Comparison of ENCODE assay signal across 34 cellular contexts in genomic region chr7:111642373-111642772, GRCh38.
"Had no signal": no experiment of that assay in that cellular context is flagged by ENCODE, and none has a peak within 500 bp of the region (broad histone marks: within the 10 kb centered on the region; RNA-seq: fewer than 3 reads in every experiment).

No MANE protein-coding gene starts in this region.

- H3K27ac Mint-ChIP-seq: activated CD4-positive, alpha-beta memory T cell treated with anti-CD3 and anti-CD28 coated beads for 36 hours; activated CD4-positive, alpha-beta T cell treated with anti-CD3 and anti-CD28 coated beads for 36 hours; activated CD4-positive, alpha-beta T cell treated with anti-CD3 and anti-CD28 coated beads, Interleukin-2, amount 10 ng/mL, durations not matched to agents 24 days and 14 days; activated CD8-positive, alpha-beta memory T cell treated with anti-CD3 and anti-CD28 coated beads, Interleukin-2, amount 10 ng/mL, durations not matched to agents 7 days and 5 days; activated CD8-positive, alpha-beta T cell treated with anti-CD3 and anti-CD28 coated beads, Interleukin-2, amount 10 ng/mL, durations not matched to agents 7 days and 5 days; activated naive CD4-positive, alpha-beta T cell treated with anti-CD3 and anti-CD28 coated beads for 36 hours; activated naive CD4-positive, alpha-beta T cell treated with anti-CD3 and anti-CD28 coated beads, Interleukin-2, amount 50 U/mL, for 24 hours; activated naive CD8-positive, alpha-beta T cell treated with anti-CD3 and anti-CD28 coated beads for 36 hours; activated naive CD8-positive, alpha-beta T cell treated with anti-CD3 and anti-CD28 coated beads, Interleukin-2, amount 50 U/mL, for 24 hours; activated T-helper 1 cell treated with anti-CD3 and anti-CD28 coated beads, Interleukin-12 subunit alpha, Interleukin-12 subunit beta, Interleukin-2, Interleukin-4 antibody, amounts not matched to agents 30 ng/mL and 10 ng/mL and 1 ng/mL, durations not matched to agents 14 hours and 24 hours and 36 hours; activated T-helper 2 cell treated with anti-CD3 and anti-CD28 coated beads, Interferon-gamma antibody, Interleukin-2, Interleukin-4, amounts not matched to agents 10 μg/mL and 5 μg/mL and 100 μg/mL, durations not matched to agents 14 hours and 24 hours and 36 hours; T-helper 17 cell; T-helper 2 cell treated with Interferon-gamma antibody and Interleukin-4, amounts not matched to agents 5 μg/mL and 100 μg/mL, for 36 hours had no signal

- H3K4me3 ChIP-seq: adrenal gland, body of pancreas had no signal

- H3K27ac ChIP-seq: adrenal gland, body of pancreas had no signal

- H3K4me1 Mint-ChIP-seq: activated CD4-positive, alpha-beta T cell treated with anti-CD3 and anti-CD28 coated beads for 36 hours; activated CD4-positive, alpha-beta T cell treated with anti-CD3 and anti-CD28 coated beads, Interleukin-2, amount 10 ng/mL, durations not matched to agents 24 days and 14 days; activated CD8-positive, alpha-beta memory T cell treated with anti-CD3 and anti-CD28 coated beads, Interleukin-2, amount 10 ng/mL, durations not matched to agents 7 days and 5 days; activated naive CD4-positive, alpha-beta T cell treated with anti-CD3 and anti-CD28 coated beads, Interleukin-2, amount 50 U/mL, for 24 hours; activated naive CD8-positive, alpha-beta T cell treated with anti-CD3 and anti-CD28 coated beads for 36 hours; activated naive CD8-positive, alpha-beta T cell treated with anti-CD3 and anti-CD28 coated beads, Interleukin-2, amount 50 U/mL, for 24 hours; T-helper 17 cell had no signal

- H3K27me3 Mint-ChIP-seq: activated CD4-positive, alpha-beta T cell treated with anti-CD3 and anti-CD28 coated beads, Interleukin-2, amount 10 ng/mL, durations not matched to agents 24 days and 14 days; activated CD8-positive, alpha-beta memory T cell treated with anti-CD3 and anti-CD28 coated beads, Interleukin-2, amount 10 ng/mL, durations not matched to agents 7 days and 5 days had no signal

- ATAC-seq: activated CD4-positive, alpha-beta T cell treated with anti-CD3 and anti-CD28 coated beads for 36 hours; activated CD8-positive, alpha-beta memory T cell treated with anti-CD3 and anti-CD28 coated beads, Interleukin-2, amount 10 ng/mL, durations not matched to agents 7 days and 5 days; activated CD8-positive, alpha-beta T cell treated with anti-CD3 and anti-CD28 coated beads, Interleukin-2, amount 10 ng/mL, durations not matched to agents 7 days and 5 days; activated naive CD8-positive, alpha-beta T cell treated with anti-CD3 and anti-CD28 coated beads, Interleukin-2, amount 50 U/mL, for 24 hours; body of pancreas; esophagus mucosa; T-helper 17 cell had no signal

- H3K9me3 Mint-ChIP-seq: activated CD4-positive, alpha-beta memory T cell treated with anti-CD3 and anti-CD28 coated beads for 36 hours; activated CD4-positive, alpha-beta T cell treated with anti-CD3 and anti-CD28 coated beads, Interleukin-2, amount 10 ng/mL, durations not matched to agents 24 days and 14 days; activated naive CD4-positive, alpha-beta T cell treated with anti-CD3 and anti-CD28 coated beads for 36 hours; activated naive CD8-positive, alpha-beta T cell treated with anti-CD3 and anti-CD28 coated beads for 36 hours; activated T-helper 1 cell treated with anti-CD3 and anti-CD28 coated beads, Interleukin-12 subunit alpha, Interleukin-12 subunit beta, Interleukin-2, Interleukin-4 antibody, amounts not matched to agents 30 ng/mL and 10 ng/mL and 1 ng/mL, durations not matched to agents 14 hours and 24 hours and 36 hours; activated T-helper 2 cell treated with anti-CD3 and anti-CD28 coated beads, Interferon-gamma antibody, Interleukin-2, Interleukin-4, amounts not matched to agents 10 μg/mL and 5 μg/mL and 100 μg/mL, durations not matched to agents 14 hours and 24 hours and 36 hours; T-helper 2 cell treated with Interferon-gamma antibody and Interleukin-4, amounts not matched to agents 5 μg/mL and 100 μg/mL, for 36 hours had no signal

- H3K9me3 ChIP-seq: adrenal gland, body of pancreas had no signal

- H3K4me3 Mint-ChIP-seq: activated CD4-positive, alpha-beta memory T cell treated with anti-CD3 and anti-CD28 coated beads for 36 hours; activated CD4-positive, alpha-beta T cell treated with anti-CD3 and anti-CD28 coated beads for 36 hours; activated CD4-positive, alpha-beta T cell treated with anti-CD3 and anti-CD28 coated beads, Interleukin-2, amount 10 ng/mL, durations not matched to agents 24 days and 14 days; activated CD8-positive, alpha-beta memory T cell treated with anti-CD3 and anti-CD28 coated beads, Interleukin-2, amount 10 ng/mL, durations not matched to agents 7 days and 5 days; activated CD8-positive, alpha-beta T cell treated with anti-CD3 and anti-CD28 coated beads, Interleukin-2, amount 10 ng/mL, durations not matched to agents 7 days and 5 days; activated naive CD4-positive, alpha-beta T cell treated with anti-CD3 and anti-CD28 coated beads for 36 hours; activated naive CD4-positive, alpha-beta T cell treated with anti-CD3 and anti-CD28 coated beads, Interleukin-2, amount 50 U/mL, for 24 hours; activated naive CD8-positive, alpha-beta T cell treated with anti-CD3 and anti-CD28 coated beads for 36 hours; activated naive CD8-positive, alpha-beta T cell treated with anti-CD3 and anti-CD28 coated beads, Interleukin-2, amount 50 U/mL, for 24 hours; activated T-helper 1 cell treated with anti-CD3 and anti-CD28 coated beads, Interleukin-12 subunit alpha, Interleukin-12 subunit beta, Interleukin-2, Interleukin-4 antibody, amounts not matched to agents 30 ng/mL and 10 ng/mL and 1 ng/mL, durations not matched to agents 14 hours and 24 hours and 36 hours; T-helper 17 cell; T-helper 2 cell treated with Interferon-gamma antibody and Interleukin-4, amounts not matched to agents 5 μg/mL and 100 μg/mL, for 36 hours had no signal

- H3K27me3 ChIP-seq: adrenal gland, body of pancreas had no signal

- FAIRE-seq: colon, endometrium, frontal cortex had no signal

- DNase-seq: activated CD4-positive, alpha-beta memory T cell treated with anti-CD3 and anti-CD28 coated beads for 36 hours; activated CD4-positive, alpha-beta T cell treated with anti-CD3 and anti-CD28 coated beads for 36 hours; activated CD4-positive, alpha-beta T cell treated with anti-CD3 and anti-CD28 coated beads, Interleukin-2, amount 10 ng/mL, durations not matched to agents 24 days and 14 days; activated CD4-positive, CD25-positive, alpha-beta regulatory T cell; activated CD4-positive, CD25-positive, alpha-beta regulatory T cell treated with anti-CD3 and anti-CD28 coated beads, Interleukin-2, amount 50 U/mL, for 72 hours; activated CD8-positive, alpha-beta memory T cell treated with anti-CD3 and anti-CD28 coated beads, Interleukin-2, amount 10 ng/mL, durations not matched to agents 7 days and 5 days; activated CD8-positive, alpha-beta memory T cell treated with anti-CD3 and anti-CD28 coated beads, Interleukin-2, amount 50 U/mL, for 4 hours; activated CD8-positive, alpha-beta T cell treated with anti-CD3 and anti-CD28 coated beads, Interleukin-2, amount 10 ng/mL, durations not matched to agents 7 days and 5 days; activated effector memory CD4-positive, alpha-beta T cell treated with anti-CD3 and anti-CD28 coated beads, Interleukin-2, amount 50 U/mL, for 16 hours; activated naive CD4-positive, alpha-beta T cell treated with anti-CD3 and anti-CD28 coated beads for 36 hours; activated naive CD8-positive, alpha-beta T cell treated with anti-CD3 and anti-CD28 coated beads for 36 hours; activated naive CD8-positive, alpha-beta T cell treated with anti-CD3 and anti-CD28 coated beads, Interleukin-2, amount 50 U/mL, for 24 hours; activated T-cell treated with anti-CD3 and anti-CD28 coated beads, Interleukin-2, amount 50 U/mL, for 1 hour; activated T-cell treated with anti-CD3 and anti-CD28 coated beads, Interleukin-2, amount 50 U/mL, for 48 hours; adrenal gland; amygdala; aorta; body of pancreas; caudate nucleus; cortex of kidney; effector CD8-positive, alpha-beta T cell; foreskin fibroblast; head of caudate nucleus; T-helper 1 cell; T-helper 17 cell; T1000 had no signal

- H3K4me1 ChIP-seq: adrenal gland, body of pancreas had no signal

- H3K36me3 Mint-ChIP-seq: activated CD4-positive, alpha-beta memory T cell treated with anti-CD3 and anti-CD28 coated beads for 36 hours; activated CD8-positive, alpha-beta memory T cell treated with anti-CD3 and anti-CD28 coated beads, Interleukin-2, amount 10 ng/mL, durations not matched to agents 7 days and 5 days; activated naive CD4-positive, alpha-beta T cell treated with anti-CD3 and anti-CD28 coated beads, Interleukin-2, amount 50 U/mL, for 24 hours; activated naive CD8-positive, alpha-beta T cell treated with anti-CD3 and anti-CD28 coated beads for 36 hours had no signal

- H3K36me3 ChIP-seq: adrenal gland had no signal
